ENCODE assay signal across 8 cellular contexts in genomic region chr4:86939737-86940141, GRCh38. TPM values are rescaled to one million over a fixed set of nuclear protein-coding genes. Genes with fewer than 3 reads are reported as not detected.
DNase-seq lines count a peak whose midpoint lies in the region; ATAC-seq and TF ChIP-seq lines count a peak whose summit lies in the region.

No MANE protein-coding gene starts in this region.

- H3K36me3 Mint-ChIP-seq in activated T-helper 1 cell treated with anti-CD3 and anti-CD28 coated beads, Interleukin-12 subunit alpha, Interleukin-12 subunit beta, Interleukin-2, Interleukin-4 antibody, amounts not matched to agents 30 ng/mL and 10 ng/mL and 1 ng/mL, durations not matched to agents 14 hours and 24 hours and 36 hours (ENCODE audit: low read depth): peaks cover 5% of the 10 kb centered on the region

- H3K4me3 ChIP-seq in osteoblast (ENCODE audit: insufficient read depth, low read length): no peak overlapping the region

- no peaks in the 10 kb centered on the region for H3K27me3 ChIP-seq in osteoblast (ENCODE audit: insufficient read depth, low read length)

- no peaks in the 10 kb centered on the region for H3K9me3 Mint-ChIP-seq in activated T-helper 1 cell treated with anti-CD3 and anti-CD28 coated beads, Interleukin-12 subunit alpha, Interleukin-12 subunit beta, Interleukin-2, Interleukin-4 antibody, amounts not matched to agents 30 ng/mL and 10 ng/mL and 1 ng/mL, durations not matched to agents 14 hours and 24 hours and 36 hours

- DNase-seq in activated naive CD4-positive, alpha-beta T cell treated with Interleukin-2 at 50 U/mL for 16 hours: peak; percentile 34
- DNase-seq in activated naive CD4-positive, alpha-beta T cell (lab: John Stamatoyannopoulos, UW): no peak
- no peak for DNase-seq in activated T-helper 1 cell treated with anti-CD3 and anti-CD28 coated beads, Interleukin-12 subunit alpha, Interleukin-12 subunit beta, Interleukin-2, Interleukin-4 antibody, amounts not matched to agents 30 ng/mL and 10 ng/mL and 1 ng/mL, durations not matched to agents 14 hours and 24 hours and 36 hours (ENCODE audit: low spot score)
- DNase-seq in osteoblast (ENCODE audit: insufficient read length, low spot score, missing footprints) (no peak), D341Med (ENCODE audit: low spot score) (no peak), NCI-H69 (lab: John Stamatoyannopoulos, UW) (no peak), NCI-H524 (lab: John Stamatoyannopoulos, UW) (no peak)

- H3K79me2 ChIP-seq in osteoblast (ENCODE audit: insufficient read depth, low read length): peaks cover 63% of the 10 kb centered on the region

- peak overlapping the region; percentile 41 for H3K4me2 ChIP-seq in osteoblast (ENCODE audit: insufficient read depth, low read length)

- peaks cover 16% of the 10 kb centered on the region for H4K20me1 ChIP-seq in osteoblast (ENCODE audit: insufficient read depth, low read length)

- H3K36me3 ChIP-seq in osteoblast (ENCODE audit: insufficient read depth, low read length): no peaks in the 10 kb centered on the region

- peak overlapping the region; percentile 53 for H3K4me3 Mint-ChIP-seq in activated T-helper 1 cell treated with anti-CD3 and anti-CD28 coated beads, Interleukin-12 subunit alpha, Interleukin-12 subunit beta, Interleukin-2, Interleukin-4 antibody, amounts not matched to agents 30 ng/mL and 10 ng/mL and 1 ng/mL, durations not matched to agents 14 hours and 24 hours and 36 hours

- no peaks in the 10 kb centered on the region for H3K9me3 ChIP-seq in osteoblast (ENCODE audit: low read depth, low read length)

- H3K27ac Mint-ChIP-seq in activated T-helper 1 cell treated with anti-CD3 and anti-CD28 coated beads, Interleukin-12 subunit alpha, Interleukin-12 subunit beta, Interleukin-2, Interleukin-4 antibody, amounts not matched to agents 30 ng/mL and 10 ng/mL and 1 ng/mL, durations not matched to agents 14 hours and 24 hours and 36 hours: peak overlapping the region; percentile 70

- H3K4me1 Mint-ChIP-seq in activated T-helper 1 cell treated with anti-CD3 and anti-CD28 coated beads, Interleukin-12 subunit alpha, Interleukin-12 subunit beta, Interleukin-2, Interleukin-4 antibody, amounts not matched to agents 30 ng/mL and 10 ng/mL and 1 ng/mL, durations not matched to agents 14 hours and 24 hours and 36 hours (ENCODE audit: low read depth): peaks cover 56% of the 10 kb centered on the region

- H3K27ac ChIP-seq in osteoblast (ENCODE audit: low read depth, low read length): no peak overlapping the region

- peaks cover 28% of the 10 kb centered on the region for H3K4me1 ChIP-seq in osteoblast (ENCODE audit: insufficient read depth, low read length)

- no peak for TF ChIP-seq CTCF in osteoblast (IDR thresholded peaks at IDR 0.05; ENCODE audit: extremely low read depth, low read depth, low read length)

- H2AFZ ChIP-seq in osteoblast (ENCODE audit: low read length): peak overlapping the region; percentile 27

- ATAC-seq in HG03045 (IDR thresholded peaks at IDR 0.05; ENCODE audit: unreplicated experiment): peak; percentile 57

- intact Hi-C loops in activated T-helper 1 cell treated with anti-CD3 and anti-CD28 coated beads, Interleukin-12 subunit alpha, Interleukin-12 subunit beta, Interleukin-2, Interleukin-4 antibody, amounts not matched to agents 30 ng/mL and 10 ng/mL and 1 ng/mL, durations not matched to agents 14 hours and 24 hours and 36 hours (cut with micrococcal nuclease): loop anchor here (1.0 to 10.0 kb wide), 7 partner anchors 31 to 1518 kb away; partner anchors contain the start of genes HERC5, HERC6, PKD2 and PPM1K

- no peaks in the 10 kb centered on the region for H3K27me3 Mint-ChIP-seq in activated T-helper 1 cell treated with anti-CD3 and anti-CD28 coated beads, Interleukin-12 subunit alpha, Interleukin-12 subunit beta, Interleukin-2, Interleukin-4 antibody, amounts not matched to agents 30 ng/mL and 10 ng/mL and 1 ng/mL, durations not matched to agents 14 hours and 24 hours and 36 hours (ENCODE audit: insufficient read depth)

RNA-seq across cellular contexts. Expression of gene AFF1, which starts 4.9 kb away (rescaled TPM):
- total RNA-seq in activated T-helper 1 cell treated with anti-CD3 and anti-CD28 coated beads, Interleukin-12 subunit alpha, Interleukin-12 subunit beta, Interleukin-2, Interleukin-4 antibody, amounts not matched to agents 30 ng/mL and 10 ng/mL and 1 ng/mL, durations not matched to agents 14 hours and 24 hours and 36 hours: 44.7 and 47.0 TPM in 2 replicates
- 19.5 and 22.7 TPM in 2 replicates for total RNA-seq in osteoblast

RNA-seq across cellular contexts. Expression of gene C4orf36, which starts 47.5 kb away (rescaled TPM):
- not detected in 2 replicates for total RNA-seq in activated T-helper 1 cell treated with anti-CD3 and anti-CD28 coated beads, Interleukin-12 subunit alpha, Interleukin-12 subunit beta, Interleukin-2, Interleukin-4 antibody, amounts not matched to agents 30 ng/mL and 10 ng/mL and 1 ng/mL, durations not matched to agents 14 hours and 24 hours and 36 hours
- total RNA-seq in osteoblast: 0.72 and 0.88 TPM in 2 replicates
